24 cellular contexts compared by ENCODE assay signal in genomic region chr3:81530180-81530939, GRCh38.
"Had no signal": no experiment of that assay in that cellular context is flagged by ENCODE, and none has a peak within 500 bp of the region (broad histone marks: within the 10 kb centered on the region; RNA-seq: fewer than 3 reads in every experiment).

No MANE protein-coding gene starts in this region.

- H3K4me1 ChIP-seq: heart right ventricle, left lung, lower lobe of right lung, neural progenitor cell, spleen, testis, tibial nerve had no signal

- H3K4me1 Mint-ChIP-seq: neural progenitor cell; stimulated activated naive B cell treated with anti-CD40 and anti-IgM and Interleukin-4, amounts not matched to agents 10 μg/mL and 1 μg/mL and 100 μg/mL, for 72 hours; stimulated activated naive CD8-positive, alpha-beta T cell treated with anti-CD3 and anti-CD28 coated beads, Interleukin-15, amount 100 ng/mL, for 72 hours had no signal

- H3K4me2 ChIP-seq: neural progenitor cell had no signal

- H3K9ac ChIP-seq: neural progenitor cell had no signal

- H3K36me3 ChIP-seq: neural progenitor cell, ovary had no signal

- DNase-seq: dorsolateral prefrontal cortex; effector CD8-positive, alpha-beta T cell; heart right ventricle; hypothalamus; left lung; lower lobe of right lung; mesenchymal stem cell; midbrain; nucleus accumbens; ovary; spleen; stimulated activated CD4-positive, alpha-beta T cell treated with anti-CD3 and anti-CD28 coated beads, Interleukin-2, amount 100 ng/mL, for 24 hours; stimulated activated CD4-positive, alpha-beta T cell treated with anti-CD3 and anti-CD28 coated beads, Interleukin-4, amount 100 ng/mL, for 4 hours; stimulated activated naive B cell treated with anti-CD40 and anti-IgM and Interleukin-4, amounts not matched to agents 10 μg/mL and 1 μg/mL and 100 μg/mL, for 72 hours; stimulated activated naive CD8-positive, alpha-beta T cell treated with anti-CD3 and anti-CD28 coated beads, Interleukin-15, amount 100 ng/mL, for 72 hours; testis had no signal

- H3K27ac ChIP-seq: coronary artery, dorsolateral prefrontal cortex, heart right ventricle, left lung, lower lobe of right lung, neural progenitor cell, ovary, spleen, testis, tibial nerve had no signal

- FAIRE-seq: frontal cortex, islet of Langerhans had no signal

- H3K27me3 Mint-ChIP-seq: natural killer cell treated with Interleukin-12 subunit alpha and Interleukin-12 subunit beta and Interleukin-15 and Interleukin-18, amount 100 ng/mL, for 72 hours; stimulated activated naive B cell treated with anti-CD40 and anti-IgM and Interleukin-4, amounts not matched to agents 10 μg/mL and 1 μg/mL and 100 μg/mL, for 72 hours; stimulated activated naive CD8-positive, alpha-beta T cell treated with anti-CD3 and anti-CD28 coated beads, Interleukin-15, amount 100 ng/mL, for 72 hours had no signal

- ATAC-seq: esophagus mucosa; left lung; lower lobe of right lung; natural killer cell treated with Interleukin-12 subunit alpha and Interleukin-12 subunit beta and Interleukin-15 and Interleukin-18, amount 100 ng/mL, for 72 hours; sciatic nerve; stimulated activated naive B cell treated with anti-CD40 and anti-IgM and Interleukin-4, amounts not matched to agents 10 μg/mL and 1 μg/mL and 100 μg/mL, for 72 hours; stimulated activated naive CD8-positive, alpha-beta T cell treated with anti-CD3 and anti-CD28 coated beads, Interleukin-15, amount 100 ng/mL, for 72 hours had no signal

- H3K4me3 ChIP-seq: coronary artery, dorsolateral prefrontal cortex, heart right ventricle, left lung, lower lobe of right lung, neural progenitor cell, ovary, spleen, testis, tibial nerve had no signal

- H3K4me3 Mint-ChIP-seq: natural killer cell treated with Interleukin-12 subunit alpha and Interleukin-12 subunit beta and Interleukin-15 and Interleukin-18, amount 100 ng/mL, for 72 hours; neural progenitor cell; stimulated activated naive B cell treated with anti-CD40 and anti-IgM and Interleukin-4, amounts not matched to agents 10 μg/mL and 1 μg/mL and 100 μg/mL, for 72 hours; stimulated activated naive CD8-positive, alpha-beta T cell treated with anti-CD3 and anti-CD28 coated beads, Interleukin-15, amount 100 ng/mL, for 72 hours had no signal

- H2AFZ ChIP-seq: neural progenitor cell had no signal

- H3K9me3 ChIP-seq: lower lobe of right lung, ovary, testis had no signal

- H3K27ac Mint-ChIP-seq: natural killer cell treated with Interleukin-12 subunit alpha and Interleukin-12 subunit beta and Interleukin-15 and Interleukin-18, amount 100 ng/mL, for 72 hours; neural progenitor cell; stimulated activated naive B cell treated with anti-CD40 and anti-IgM and Interleukin-4, amounts not matched to agents 10 μg/mL and 1 μg/mL and 100 μg/mL, for 72 hours; stimulated activated naive CD8-positive, alpha-beta T cell treated with anti-CD3 and anti-CD28 coated beads, Interleukin-15, amount 100 ng/mL, for 72 hours had no signal

- H3K27me3 ChIP-seq: dorsolateral prefrontal cortex, heart right ventricle, left lung, neural progenitor cell, ovary, spleen, testis, tibial nerve had no signal
